In genomic region chr9:128881884-128882676, GRCh38 we compare ENCODE assay signal across 8 cellular contexts. TPM values are rescaled to one million over a fixed set of nuclear protein-coding genes. Genes with fewer than 3 reads are reported as not detected.
DNase-seq lines count a peak whose midpoint lies in the region; ATAC-seq and TF ChIP-seq lines count a peak whose summit lies in the region.

Gene KYAT1 (minus strand): TSS chr9:128881950. CDS start chr9:128845405, 36,545 bp downstream.
Gene LRRC8A (plus strand): TSS chr9:128882133. CDS start chr9:128907165, 25,032 bp downstream.

- H3K36me3 Mint-ChIP-seq in T-helper 1 cell treated with Interleukin-12 subunit alpha and Interleukin-12 subunit beta and Interleukin-4 antibody, amounts not matched to agents 30 μg/mL and 1 μg/mL, for 36 hours (ENCODE audit: low read depth): peaks cover 30% of the 10 kb centered on the region

- ATAC-seq in GM18499 (IDR thresholded peaks at IDR 0.05; ENCODE audit: insufficient read depth, unreplicated experiment) (peak; percentile 58), HG02938 (IDR thresholded peaks at IDR 0.05; ENCODE audit: unreplicated experiment) (peak; percentile 80), left cardiac atrium (peak; percentile 92 to 94), upper lobe of right lung (peak; percentile 95)

- no peak for TF ChIP-seq CTCF in upper lobe of right lung (IDR thresholded peaks at IDR 0.05)

- H3K27me3 Mint-ChIP-seq in T-helper 1 cell treated with Interleukin-12 subunit alpha and Interleukin-12 subunit beta and Interleukin-4 antibody, amounts not matched to agents 30 μg/mL and 1 μg/mL, for 36 hours (ENCODE audit: low read depth): no peaks in the 10 kb centered on the region

- peak within 1 kb of the TSS; percentile 95 for H3K27ac Mint-ChIP-seq in T-helper 1 cell treated with Interleukin-12 subunit alpha and Interleukin-12 subunit beta and Interleukin-4 antibody, amounts not matched to agents 30 μg/mL and 1 μg/mL, for 36 hours

- no peaks in the 10 kb centered on the region for H3K9me3 Mint-ChIP-seq in T-helper 1 cell treated with Interleukin-12 subunit alpha and Interleukin-12 subunit beta and Interleukin-4 antibody, amounts not matched to agents 30 μg/mL and 1 μg/mL, for 36 hours

- peak within 1 kb of the TSS; percentile 98 for H3K4me3 ChIP-seq in upper lobe of right lung

- intact Hi-C loops in left cardiac atrium (cut with DNase I) (loop anchor here (5.0 kb wide), 2 partner anchors 35 to 45 kb away; no protein-coding TSS in a partner anchor), posterior vena cava (cut with DNase I) (loop anchor here in 1 of 2 donors (2.0 kb wide), 1 partner anchor 41 kb away; no protein-coding TSS in a partner anchor), upper lobe of right lung (cut with DNase I) (no loop called here)

- H3K4me3 Mint-ChIP-seq in T-helper 1 cell treated with Interleukin-12 subunit alpha and Interleukin-12 subunit beta and Interleukin-4 antibody, amounts not matched to agents 30 μg/mL and 1 μg/mL, for 36 hours: peak within 1 kb of the TSS; percentile 96

- H3K4me1 Mint-ChIP-seq in T-helper 1 cell treated with Interleukin-12 subunit alpha and Interleukin-12 subunit beta and Interleukin-4 antibody, amounts not matched to agents 30 μg/mL and 1 μg/mL, for 36 hours (ENCODE audit: low read depth): peaks cover 49% of the 10 kb centered on the region

- H3K36me3 ChIP-seq in upper lobe of right lung: peaks cover 14% of the 10 kb centered on the region

- H3K9me3 ChIP-seq in upper lobe of right lung: no peaks in the 10 kb centered on the region

- H3K27ac ChIP-seq in upper lobe of right lung: peak within 1 kb of the TSS; percentile 95

- peaks cover 46% of the 10 kb centered on the region for H3K4me1 ChIP-seq in upper lobe of right lung

- no peaks in the 10 kb centered on the region for H3K27me3 ChIP-seq in upper lobe of right lung

- DNase-seq in NCI-H1694 treated with DMSO at 0.1 percent for 48 hours (lab: John Stamatoyannopoulos, UW) (peak; percentile 87), amniotic stem cell (lab: John Stamatoyannopoulos, UW) (peak; percentile 84), left cardiac atrium (peak; percentile 98), posterior vena cava (ENCODE audit: low spot score) (peak; percentile 99), upper lobe of right lung (peak; percentile 99)

RNA-seq across cellular contexts. Expression of gene KYAT1, which starts in this region (rescaled TPM):
- total RNA-seq in left cardiac atrium (10 to 100 TPM; 10.4 to 10.8 TPM), posterior vena cava (1 to 10 TPM; 5.1 to 5.5 TPM), upper lobe of right lung (6.6 TPM)

RNA-seq across cellular contexts. Expression of gene LRRC8A, which starts in this region (rescaled TPM):
- total RNA-seq in left cardiac atrium: 10 to 100 TPM; 23.7 to 47.8 TPM
- total RNA-seq in posterior vena cava: 10 to 100 TPM; 49.1 to 58.3 TPM
- 68.1 TPM for total RNA-seq in upper lobe of right lung

Comparison
In these comparisons a context has a peak if more than half of its experiments do, and no peak if none do; other contexts are left out.
1. Peak in every context shown above with its lines: DNase-seq, ATAC-seq, H3K4me3 ChIP-seq and H3K27ac ChIP-seq.